In genomic region chr1:18949689-18950414, GRCh38 we compare ENCODE assay signal across 8 cellular contexts. TPM values are rescaled to one million over a fixed set of nuclear protein-coding genes. Genes with fewer than 3 reads are reported as not detected.
A peak's percentile ranks its signal among the peaks of the same experiment; 100 is the strongest.
DNase-seq lines count a peak whose midpoint lies in the region; ATAC-seq and TF ChIP-seq lines count a peak whose summit lies in the region.

No MANE protein-coding gene starts in this region.

- H2BK5ac ChIP-seq in mesenchymal stem cell (ENCODE audit: low read depth, low read length, poor library complexity, severe bottlenecking) = peak overlapping the region; percentile 95

- WGBS in mesenchymal stem cell = 8% methylated on average over 11 of the region's 22 CpGs

- H3K4me2 ChIP-seq in mesenchymal stem cell (ENCODE audit: low read length, poor library complexity, severe bottlenecking) = peak overlapping the region; percentile 43

- TF ChIP-seq CTCF in tibial artery (IDR thresholded peaks at IDR 0.05) = peak; percentile 41 to 45

- H3K9me3 ChIP-seq in effector memory CD4-positive, alpha-beta T cell (ENCODE audit: control insufficient read depth, low read length) = no peaks in the 10 kb centered on the region
- H3K9me3 ChIP-seq in mesenchymal stem cell (ENCODE audit: control insufficient read depth, low read length) (no peaks in the 10 kb centered on the region), tibial artery (no peaks in the 10 kb centered on the region)

- peak overlapping the region; percentile 90 for H4K8ac ChIP-seq in mesenchymal stem cell (ENCODE audit: low read length)

- H3K23ac ChIP-seq in mesenchymal stem cell (ENCODE audit: low read length in 2 of 2) = peak overlapping the region in 1 of 2 experiments; percentile 80

- H2BK15ac ChIP-seq in mesenchymal stem cell (ENCODE audit: low read depth, poor library complexity, severe bottlenecking) = peak overlapping the region; percentile 94

- peaks cover 93% of the 10 kb centered on the region for H3K4me1 ChIP-seq in effector memory CD4-positive, alpha-beta T cell (ENCODE audit: control insufficient read depth, insufficient read depth, low read length, poor library complexity, severe bottlenecking)
- H3K4me1 ChIP-seq in mesenchymal stem cell (ENCODE audit: control insufficient read depth, insufficient read depth, low read depth, low read length) = peaks cover 73% of the 10 kb centered on the region
- peaks cover 4 to 98% (median 85%) of the 10 kb centered on the region in 4 donors for H3K4me1 ChIP-seq in tibial artery

- peak; percentile 73 for DNase-seq in RPMI7951 (ENCODE audit: low read depth)
- no peak for DNase-seq in effector memory CD4-positive, alpha-beta T cell
- peak; percentile 80 for DNase-seq in mesenchymal stem cell
- DNase-seq in tibial artery = peak; percentile 72 to 88
- no peak for DNase-seq in GDM1 (lab: John Stamatoyannopoulos, UW)

- H3K9ac ChIP-seq in mesenchymal stem cell (ENCODE audit: low read length) = peak overlapping the region; percentile 83

- H3K27ac ChIP-seq in effector memory CD4-positive, alpha-beta T cell (ENCODE audit: insufficient read depth, low read length, poor library complexity, severe bottlenecking) = peak overlapping the region; percentile 99
- H3K27ac ChIP-seq in mesenchymal stem cell (ENCODE audit: low read length, poor library complexity, severe bottlenecking) (peak overlapping the region; percentile 89), tibial artery (peak overlapping the region; percentile 94 to 98)

- H2AK5ac ChIP-seq in mesenchymal stem cell (ENCODE audit: low read length, severe bottlenecking) = peak overlapping the region; percentile 94

- ATAC-seq in HG03460 (IDR thresholded peaks at IDR 0.05; ENCODE audit: unreplicated experiment) (no peak), GM19455 (IDR thresholded peaks at IDR 0.05; ENCODE audit: unreplicated experiment) (no peak)

- H3K36me3 ChIP-seq in effector memory CD4-positive, alpha-beta T cell (ENCODE audit: control insufficient read depth, insufficient read depth, low read length) = no peaks in the 10 kb centered on the region
- H3K36me3 ChIP-seq in mesenchymal stem cell (ENCODE audit: control insufficient read depth in 1 of 2, insufficient read depth in 2 of 2, low read depth in 1 of 2, low read length in 2 of 2) (peaks cover 0 to 4% of the 10 kb centered on the region in 2 experiments), tibial artery (no peaks in the 10 kb centered on the region)

- H3K27me3 ChIP-seq in effector memory CD4-positive, alpha-beta T cell (replicated peaks; ENCODE audit: control insufficient read depth, insufficient read depth, low read length, poor library complexity, severe bottlenecking) = no peaks in the 10 kb centered on the region
- H3K27me3 ChIP-seq in mesenchymal stem cell (ENCODE audit: control insufficient read depth in 1 of 2, insufficient read depth in 1 of 2, low read length in 2 of 2) = no peaks in the 10 kb centered on the region
- H3K27me3 ChIP-seq in tibial artery = no peaks in the 10 kb centered on the region

- H3K4ac ChIP-seq in mesenchymal stem cell (ENCODE audit: low read depth in 1 of 2, low read length in 2 of 2) = peak overlapping the region; percentile 95 to 98

- peak overlapping the region in 1 of 2 experiments; percentile 89 for H3K14ac ChIP-seq in mesenchymal stem cell (ENCODE audit: low read length in 2 of 2)

- intact Hi-C loops in tibial artery (cut with DNase I; ENCODE audit: low total_unique reads) = loop anchor here (2.0 to 5.0 kb wide), 2 partner anchors 25 to 38 kb away; no protein-coding TSS in a partner anchor

- peak overlapping the region; percentile 95 to 98 for H3K18ac ChIP-seq in mesenchymal stem cell (ENCODE audit: low read depth in 1 of 2, low read length in 2 of 2)

- H2BK120ac ChIP-seq in mesenchymal stem cell (ENCODE audit: low read depth, low read length) = peak overlapping the region; percentile 91

- H3K79me1 ChIP-seq in mesenchymal stem cell (replicated peaks; ENCODE audit: low read length, poor library complexity, severe bottlenecking) = peaks cover 3% of the 10 kb centered on the region

- H3K4me3 ChIP-seq in GM08714 (ENCODE audit: low read length) (peak overlapping the region; percentile 55; the same call in 1 of the 2 replicates), mesenchymal stem cell (ENCODE audit: insufficient read depth in 1 of 2, low read depth in 1 of 2, low read length in 2 of 2) (peak overlapping the region in 1 of 2 experiments; percentile 71), tibial artery (peak overlapping the region; percentile 46 to 51)
- peak overlapping the region; percentile 48 for H3K4me3 ChIP-seq in effector memory CD4-positive, alpha-beta T cell (ENCODE audit: insufficient read depth, low read depth, low read length, poor library complexity, severe bottlenecking)

- H2BK12ac ChIP-seq in mesenchymal stem cell (ENCODE audit: low read length in 2 of 2) = peak overlapping the region; percentile 60 to 99

- H2AFZ ChIP-seq in mesenchymal stem cell (ENCODE audit: low read depth, low read length) = peak overlapping the region; percentile 29

- peak overlapping the region; percentile 96 for H4K91ac ChIP-seq in mesenchymal stem cell (ENCODE audit: low read length)

RNA-seq across cellular contexts. Expression of gene IFFO2, which starts 6.6 kb away (rescaled TPM):
- 9.1 and 9.9 TPM in 2 replicates for total RNA-seq in RPMI7951 (2014; rRNA removed; shearing (Covaris generic))
- polyA plus RNA-seq in mesenchymal stem cell (2013, experiment 1 of 2) = 8.7 TPM
- 8.3 TPM for polyA plus RNA-seq in mesenchymal stem cell (2013, experiment 2 of 2)

RNA-seq across cellular contexts. Expression of gene ALDH4A1, which starts 47.5 kb away (rescaled TPM):
- 13.1 and 13.4 TPM in 2 replicates for total RNA-seq in RPMI7951 (2014; rRNA removed; shearing (Covaris generic))
- 7.7 TPM for polyA plus RNA-seq in mesenchymal stem cell (2013, experiment 1 of 2)
- 7.8 TPM for polyA plus RNA-seq in mesenchymal stem cell (2013, experiment 2 of 2)

Comparison
In these comparisons a context has a peak if more than half of its experiments do, and no peak if none do; other contexts are left out.
1. DNase-seq: peak in RPMI7951 (single experiment), mesenchymal stem cell (single experiment) and tibial artery (2 of 2); none in effector memory CD4-positive, alpha-beta T cell (0 of 3) and GDM1 (single experiment).
2. Peak in every context shown above with its lines, with median percentiles within 50 percentile points of each other: H3K27ac ChIP-seq.